ENCODE assay signal across 8 cellular contexts in genomic region chr1:26541816-26542711, GRCh38. TPM values are rescaled to one million over a fixed set of nuclear protein-coding genes. Genes with fewer than 3 reads are reported as not detected.
DNase-seq lines count a peak whose midpoint lies in the region; ATAC-seq and TF ChIP-seq lines count a peak whose summit lies in the region.

No MANE protein-coding gene starts in this region.

- peak overlapping the region; percentile 53 for H2AFZ ChIP-seq in ACC112 (ENCODE audit: low read length, unreplicated experiment)

- no peaks in the 10 kb centered on the region for H3K9me3 ChIP-seq in uterus

- intact Hi-C loops in head of caudate nucleus (cut with DNase I), result no loop called here
- intact Hi-C loops in uterus (cut with DNase I; ENCODE audit: low total_unique reads), result no loop called here

- TF ChIP-seq POLR2A in uterus (IDR thresholded peaks at IDR 0.05), result no peak

- DNase-seq in RPMI8226 (peak; percentile 93), head of caudate nucleus (peak in 41 of 42 donors; percentile 16 to 89 (median 66)), progenitor cell of endocrine pancreas (ENCODE audit: low spot score, unreplicated experiment) (no peak), uterus (peak; percentile 47 to 69)
- DNase-seq in activated effector memory CD4-positive, alpha-beta T cell treated with anti-CD3 and anti-CD28 coated beads, Interleukin-2, amount 50 U/mL, for 16 hours, result peak; percentile 89

- H3K36me3 Mint-ChIP-seq in progenitor cell of endocrine pancreas (ENCODE audit: insufficient read depth), result peaks cover 4% of the 10 kb centered on the region

- H3K4me1 Mint-ChIP-seq in progenitor cell of endocrine pancreas (ENCODE audit: low read depth), result no peaks in the 10 kb centered on the region

- TF ChIP-seq CTCF in progenitor cell of endocrine pancreas (IDR thresholded peaks at IDR 0.05; ENCODE audit: unreplicated experiment) (peak; percentile 43), uterus (IDR thresholded peaks at IDR 0.05) (no peak)

- H3K27me3 ChIP-seq in ACC112 (ENCODE audit: insufficient read depth, low read length), result no peaks in the 10 kb centered on the region
- no peaks in the 10 kb centered on the region for H3K27me3 ChIP-seq in uterus

- no peak overlapping the region for H3K4me3 Mint-ChIP-seq in progenitor cell of endocrine pancreas (ENCODE audit: low read depth)

- no peaks in the 10 kb centered on the region for H3K9me3 Mint-ChIP-seq in progenitor cell of endocrine pancreas (ENCODE audit: low read depth)

- H3K4me1 ChIP-seq in ACC112 (ENCODE audit: control insufficient read depth, insufficient read depth, low read length, unreplicated experiment), result peaks cover 13% of the 10 kb centered on the region
- H3K4me1 ChIP-seq in uterus, result no peaks in the 10 kb centered on the region

- ATAC-seq in GM18858 (IDR thresholded peaks at IDR 0.05; ENCODE audit: unreplicated experiment) (peak; percentile 42), HG03060 (IDR thresholded peaks at IDR 0.05; ENCODE audit: low read depth, unreplicated experiment) (peak; percentile 27)

- H3K27ac Mint-ChIP-seq in progenitor cell of endocrine pancreas, result no peak overlapping the region

- no peak overlapping the region for H3K4me3 ChIP-seq in ACC112 (ENCODE audit: low read depth, low read length)
- no peak overlapping the region for H3K4me3 ChIP-seq in uterus

- H3K36me3 ChIP-seq in ACC112 (ENCODE audit: insufficient read depth, low read length) (no peaks in the 10 kb centered on the region), uterus (no peaks in the 10 kb centered on the region)

- H3K79me2 ChIP-seq in ACC112 (ENCODE audit: control insufficient read depth, insufficient read depth, low read length, unreplicated experiment), result no peaks in the 10 kb centered on the region

- no peaks in the 10 kb centered on the region for H3K27me3 Mint-ChIP-seq in progenitor cell of endocrine pancreas

- H3K27ac ChIP-seq in ACC112 (ENCODE audit: low read depth, low read length), result 0 out of 2 replicates have a peak overlapping the region, but pooled peaks have one; percentile 13
- H3K27ac ChIP-seq in uterus, result no peak overlapping the region

RNA-seq across cellular contexts. Expression of gene RPS6KA1, which starts 12.5 kb away (rescaled TPM):
- 26.7 and 29.6 TPM in 2 replicates for total RNA-seq in progenitor cell of endocrine pancreas
- total RNA-seq in uterus, result 10 to 100 TPM; 10.8 to 51.8 (median 14.6) TPM
